8 cellular contexts compared by ENCODE assay signal in the genomic region with DNA sequence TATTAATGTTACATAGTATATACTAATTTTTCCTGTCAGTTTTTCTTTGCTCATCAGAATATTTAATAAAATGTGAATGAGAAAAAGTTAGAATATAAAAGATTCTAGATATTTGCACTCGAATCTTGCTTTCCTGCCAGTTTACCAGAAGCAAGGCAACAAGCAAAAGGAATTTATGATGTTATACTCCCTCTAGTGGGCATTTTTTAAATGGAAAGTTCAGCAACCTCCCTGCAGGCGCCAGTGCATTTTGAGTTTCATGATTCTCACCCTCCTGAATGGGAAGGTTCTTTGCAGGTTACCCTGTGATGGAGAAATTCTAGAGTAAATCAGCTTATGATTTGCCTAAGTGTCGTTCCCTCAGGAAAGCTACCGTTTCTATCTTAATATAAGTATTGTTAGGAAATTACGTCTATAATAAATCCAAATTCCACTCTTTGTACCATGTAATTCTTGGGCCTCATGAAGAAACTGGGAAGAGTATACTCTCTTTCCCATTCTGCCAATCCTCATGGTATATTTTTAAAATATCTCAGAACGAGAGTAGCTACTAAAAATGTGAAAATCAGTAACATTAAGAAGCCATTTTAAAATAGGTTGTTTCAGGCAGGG.
DNase-seq lines count a peak whose midpoint lies in the region; ATAC-seq, FAIRE-seq and TF ChIP-seq lines count a peak whose summit lies in the region.

No MANE protein-coding gene starts in this region.

- H3K4me1 Mint-ChIP-seq in activated T-helper 2 cell treated with anti-CD3 and anti-CD28 coated beads, Interferon-gamma antibody, Interleukin-2, Interleukin-4, amounts not matched to agents 10 μg/mL and 5 μg/mL and 100 μg/mL, durations not matched to agents 14 hours and 24 hours and 36 hours (ENCODE audit: low read depth), result no peaks in the 10 kb centered on the region

- WGBS in aorta, 2 donors, result 17 to 19% methylated on average over 6 of the region's 6 CpGs

- no peaks in the 10 kb centered on the region for H3K36me3 Mint-ChIP-seq in activated T-helper 2 cell treated with anti-CD3 and anti-CD28 coated beads, Interferon-gamma antibody, Interleukin-2, Interleukin-4, amounts not matched to agents 10 μg/mL and 5 μg/mL and 100 μg/mL, durations not matched to agents 14 hours and 24 hours and 36 hours (ENCODE audit: low read depth)

- no peaks in the 10 kb centered on the region for H3K27me3 ChIP-seq in breast epithelium
- H3K27me3 ChIP-seq in aorta (ENCODE audit: control insufficient read depth in 1 of 2, insufficient read depth in 2 of 2, low read length in 1 of 2), result no peaks in the 10 kb centered on the region

- H3K27me3 Mint-ChIP-seq in activated T-helper 2 cell treated with anti-CD3 and anti-CD28 coated beads, Interferon-gamma antibody, Interleukin-2, Interleukin-4, amounts not matched to agents 10 μg/mL and 5 μg/mL and 100 μg/mL, durations not matched to agents 14 hours and 24 hours and 36 hours (ENCODE audit: low read depth), result no peaks in the 10 kb centered on the region

- TF ChIP-seq CTCF in breast epithelium (IDR thresholded peaks at IDR 0.05), result peak; percentile 80 to 90 (median 88)

- H3K36me3 ChIP-seq in breast epithelium (no peaks in the 10 kb centered on the region), aorta (ENCODE audit: control insufficient read depth in 1 of 2, insufficient read depth in 2 of 2, low read length in 1 of 2) (no peaks in the 10 kb centered on the region)

- H3K4me3 Mint-ChIP-seq in activated T-helper 2 cell treated with anti-CD3 and anti-CD28 coated beads, Interferon-gamma antibody, Interleukin-2, Interleukin-4, amounts not matched to agents 10 μg/mL and 5 μg/mL and 100 μg/mL, durations not matched to agents 14 hours and 24 hours and 36 hours (ENCODE audit: low read depth), result no peak overlapping the region

- H3K27ac ChIP-seq in breast epithelium (no peak overlapping the region), aorta (ENCODE audit: low read depth in 1 of 2, low read length in 2 of 2) (no peak overlapping the region)

- H3K27ac Mint-ChIP-seq in activated T-helper 2 cell treated with anti-CD3 and anti-CD28 coated beads, Interferon-gamma antibody, Interleukin-2, Interleukin-4, amounts not matched to agents 10 μg/mL and 5 μg/mL and 100 μg/mL, durations not matched to agents 14 hours and 24 hours and 36 hours, result no peak overlapping the region

- ATAC-seq in GM21526 (IDR thresholded peaks at IDR 0.05; ENCODE audit: low FRiP score, unreplicated experiment), result peak; percentile 80
- peak; percentile 73 for ATAC-seq in aorta (ENCODE audit: low FRiP score)

- intact Hi-C loops in breast epithelium (cut with DNase I; ENCODE audit: low total_unique reads), result loop anchor here (10.0 kb wide), 1 partner anchor 493 kb away; no protein-coding TSS in a partner anchor
- intact Hi-C loops in aorta (cut with DNase I), result loop anchor here (2.0 to 5.0 kb wide), 2 partner anchors 764 to 767 kb away; no protein-coding TSS in a partner anchor
- intact Hi-C loops in activated T-helper 2 cell treated with anti-CD3 and anti-CD28 coated beads, Interferon-gamma antibody, Interleukin-2, Interleukin-4, amounts not matched to agents 10 μg/mL and 5 μg/mL and 100 μg/mL, durations not matched to agents 14 hours and 24 hours and 36 hours (cut with micrococcal nuclease), result loop anchor here (5.0 to 10.0 kb wide), 2 partner anchors 353 to 764 kb away; partner anchors contain the start of gene CRPPA

- H3K9me3 Mint-ChIP-seq in activated T-helper 2 cell treated with anti-CD3 and anti-CD28 coated beads, Interferon-gamma antibody, Interleukin-2, Interleukin-4, amounts not matched to agents 10 μg/mL and 5 μg/mL and 100 μg/mL, durations not matched to agents 14 hours and 24 hours and 36 hours, result no peaks in the 10 kb centered on the region

- H3K4me3 ChIP-seq in breast epithelium (no peak overlapping the region), aorta (ENCODE audit: low read length in 2 of 2) (no peak overlapping the region)

- DNase-seq in HS-5 (ENCODE audit: low read depth) (peak; percentile 43), NCI-H82 treated with DMSO at 0.1 percent for 48 hours (lab: John Stamatoyannopoulos, UW; ENCODE audit: unreplicated experiment) (peak; percentile 24), breast epithelium (ENCODE audit: low spot score in 2 of 2) (no peak), left kidney (ENCODE audit: low read depth, low spot score) (peak; percentile 81), aorta (no peak)
- no peak for DNase-seq in activated T-helper 2 cell treated with anti-CD3 and anti-CD28 coated beads, Interferon-gamma antibody, Interleukin-2, Interleukin-4, amounts not matched to agents 10 μg/mL and 5 μg/mL and 100 μg/mL, durations not matched to agents 14 hours and 24 hours and 36 hours (ENCODE audit: low spot score)

- H3K9me3 ChIP-seq in breast epithelium, result no peaks in the 10 kb centered on the region
- no peaks in the 10 kb centered on the region for H3K9me3 ChIP-seq in aorta (ENCODE audit: control insufficient read depth, low read length)

- peaks cover 3 to 5% of the 10 kb centered on the region in 2 donors for H3K4me1 ChIP-seq in breast epithelium
- H3K4me1 ChIP-seq in aorta (ENCODE audit: control insufficient read depth in 1 of 2, insufficient read depth in 2 of 2, low read length in 2 of 2), result no peaks in the 10 kb centered on the region

- peak; percentile 95 for FAIRE-seq in G401.6 (lab: Jason Lieb, UNC)

- no peak for TF ChIP-seq POLR2A in breast epithelium (IDR thresholded peaks at IDR 0.05)

Comparison
In these comparisons a context has a peak if more than half of its experiments do, and no peak if none do; other contexts are left out.
1. DNase-seq: peak in HS-5 (single experiment), NCI-H82 treated with DMSO at 0.1 percent for 48 hours (single experiment) and left kidney (single experiment); none in breast epithelium (0 of 2), aorta (0 of 2) and activated T-helper 2 cell treated with anti-CD3 and anti-CD28 coated beads, Interferon-gamma antibody, Interleukin-2, Interleukin-4, amounts not matched to agents 10 μg/mL and 5 μg/mL and 100 μg/mL, durations not matched to agents 14 hours and 24 hours and 36 hours (single experiment).